ENCODE assay signal across 10 cellular contexts in the genomic region with DNA sequence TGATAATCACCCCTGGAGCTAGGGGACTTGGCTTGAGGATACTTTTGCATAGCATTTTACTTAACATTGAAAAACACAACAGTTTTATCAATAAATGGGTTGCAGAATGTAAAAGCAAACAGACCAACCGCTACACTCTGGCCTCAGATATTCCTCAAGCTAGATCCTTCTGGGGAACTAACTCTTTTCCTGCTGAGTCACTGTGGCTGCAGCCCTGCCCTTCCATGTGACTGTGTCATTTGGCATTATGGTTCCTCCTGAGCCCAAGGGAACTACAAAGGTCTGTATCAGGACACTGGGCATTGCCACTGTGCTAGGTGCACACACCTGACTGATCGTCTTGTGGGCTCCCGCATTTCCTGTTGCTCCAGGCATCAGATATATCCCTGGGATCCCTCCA. TPM values are rescaled to one million over a fixed set of nuclear protein-coding genes. Genes with fewer than 3 reads are reported as not detected.
A peak's percentile ranks its signal among the peaks of the same experiment; 100 is the strongest.
DNase-seq lines count a peak whose midpoint lies in the region; ATAC-seq and TF ChIP-seq lines count a peak whose summit lies in the region.
"Had no signal": no experiment of that assay in that cellular context is flagged by ENCODE, and none has a peak within 500 bp of the region (broad histone marks: within the 10 kb centered on the region; RNA-seq: fewer than 3 reads in every experiment).

No MANE protein-coding gene starts in this region.

- 78 to 93% methylated on average over 3 of the region's 3 CpGs for WGBS in heart right ventricle, 2 donors
- WGBS in sigmoid colon, 2 donors, result 68 to 71% methylated on average over 3 of the region's 3 CpGs

- TF ChIP-seq EP300 in sigmoid colon (IDR thresholded peaks at IDR 0.05), result no peak

- CTCF ChIA-PET in activated CD4-positive, alpha-beta T cell treated with anti-CD3 and anti-CD28 coated beads, Interleukin-2, amount 10 ng/mL, durations not matched to agents 7 days and 5 days (lab: Charles Lee), result interaction anchor here (1.2 kb wide), 1 partner anchor 29 kb away, joined by 3 read pairs; no protein-coding TSS in a partner anchor

- intact Hi-C loops in heart right ventricle (cut with DNase I), result no loop called here
- intact Hi-C loops in sigmoid colon (cut with DNase I), result no loop called here

- TF ChIP-seq CTCF in heart right ventricle (IDR thresholded peaks at IDR 0.05) (no peak), sigmoid colon (IDR thresholded peaks at IDR 0.05) (no peak)

- H3K27ac Mint-ChIP-seq in activated CD4-positive, alpha-beta T cell treated with anti-CD3 and anti-CD28 coated beads, Interleukin-2, amount 10 ng/mL, durations not matched to agents 7 days and 5 days, result no peak overlapping the region
- H3K27ac Mint-ChIP-seq: nephron had no signal

- H3K27ac ChIP-seq in heart right ventricle (no peak overlapping the region), sigmoid colon (no peak overlapping the region)
- H3K27ac ChIP-seq: SJCRH30 had no signal

- H3K4me1 Mint-ChIP-seq in activated CD4-positive, alpha-beta T cell treated with anti-CD3 and anti-CD28 coated beads, Interleukin-2, amount 10 ng/mL, durations not matched to agents 7 days and 5 days, result no peaks in the 10 kb centered on the region
- H3K4me1 Mint-ChIP-seq: nephron had no signal

- H3K36me3 ChIP-seq in heart right ventricle (no peaks in the 10 kb centered on the region), sigmoid colon (no peaks in the 10 kb centered on the region)
- H3K36me3 ChIP-seq: SJCRH30 had no signal

- H3K4me1 ChIP-seq in heart right ventricle (peaks cover 0 to 19% (median 0%) of the 10 kb centered on the region in 9 donors), sigmoid colon (no peaks in the 10 kb centered on the region)
- H3K4me1 ChIP-seq: SJCRH30 had no signal

- peaks cover 2% of the 10 kb centered on the region for H3K27me3 Mint-ChIP-seq in activated CD4-positive, alpha-beta T cell treated with anti-CD3 and anti-CD28 coated beads, Interleukin-2, amount 10 ng/mL, durations not matched to agents 7 days and 5 days

- POLR2A ChIA-PET in activated CD4-positive, alpha-beta T cell treated with anti-CD3 and anti-CD28 coated beads, Interleukin-2, amount 10 ng/mL, durations not matched to agents 7 days and 5 days (lab: Charles Lee), result no interaction called here

- no peak overlapping the region for H3K4me3 ChIP-seq in heart right ventricle
- no peak overlapping the region for H3K4me3 ChIP-seq in sigmoid colon
- H3K4me3 ChIP-seq: SJCRH30 had no signal

- H3K4me3 Mint-ChIP-seq in activated CD4-positive, alpha-beta T cell treated with anti-CD3 and anti-CD28 coated beads, Interleukin-2, amount 10 ng/mL, durations not matched to agents 7 days and 5 days, result no peak overlapping the region
- H3K4me3 Mint-ChIP-seq: nephron had no signal

- DNase-seq in HS-27A (ENCODE audit: low read depth), result peak; percentile 55
- peak; percentile 64 for DNase-seq in UCSD-AML1 (lab: John Stamatoyannopoulos, UW; ENCODE audit: unreplicated experiment)
- DNase-seq in heart right ventricle, result no peak
- DNase-seq in stromal cell of bone marrow (ENCODE audit: low read depth), result peak; percentile 44
- no peak for DNase-seq in sigmoid colon
- DNase-seq in activated CD4-positive, alpha-beta T cell treated with anti-CD3 and anti-CD28 coated beads, Interleukin-2, amount 10 ng/mL, durations not matched to agents 7 days and 5 days, result no peak
- DNase-seq in stimulated activated CD4-positive, alpha-beta T cell treated with anti-CD3 and anti-CD28 coated beads, Interleukin-4, amount 100 ng/mL, for 1 hour, result no peak
- DNase-seq: SJCRH30 had no signal

- no peaks in the 10 kb centered on the region for H3K36me3 Mint-ChIP-seq in activated CD4-positive, alpha-beta T cell treated with anti-CD3 and anti-CD28 coated beads, Interleukin-2, amount 10 ng/mL, durations not matched to agents 7 days and 5 days (ENCODE audit: low read depth)

- no peaks in the 10 kb centered on the region for H3K9me3 Mint-ChIP-seq in activated CD4-positive, alpha-beta T cell treated with anti-CD3 and anti-CD28 coated beads, Interleukin-2, amount 10 ng/mL, durations not matched to agents 7 days and 5 days
- H3K9me3 Mint-ChIP-seq: nephron had no signal

- no peaks in the 10 kb centered on the region for H3K9me3 ChIP-seq in heart right ventricle
- H3K9me3 ChIP-seq in sigmoid colon, result no peaks in the 10 kb centered on the region
- H3K9me3 ChIP-seq: SJCRH30 had no signal

- ATAC-seq in heart right ventricle (peak in 5 of 8 donors; percentile 42 to 80 (median 63)), GM18861 (IDR thresholded peaks at IDR 0.05; ENCODE audit: unreplicated experiment) (no peak)

- no peak for TF ChIP-seq POLR2A in sigmoid colon (IDR thresholded peaks at IDR 0.05)

- H3K27me3 ChIP-seq in heart right ventricle, result no peaks in the 10 kb centered on the region
- H3K27me3 ChIP-seq in sigmoid colon, result no peaks in the 10 kb centered on the region
- H3K27me3 ChIP-seq: SJCRH30 had no signal

RNA-seq across cellular contexts. Expression of a gene that starts 56.6 kb away (rescaled TPM):
- total RNA-seq in heart right ventricle (1 to 10 TPM in 6 of 10 donors, under 1 TPM in 4; 0.31 to 2.9 (median 1.6) TPM), sigmoid colon (under 1 TPM; 0.16 to 0.81 (median 0.63) TPM)
- polyA plus RNA-seq in heart right ventricle (under 1 TPM; 0.22 to 0.84 TPM), sigmoid colon (1 to 10 TPM in 1 of 3 donors, under 1 TPM in 1, not detected in 1; 0.60 to 3.6 TPM)
- total RNA-seq in activated CD4-positive, alpha-beta T cell treated with anti-CD3 and anti-CD28 coated beads, Interleukin-2, amount 10 ng/mL, durations not matched to agents 7 days and 5 days, result 10 to 100 TPM; 14.8 to 16.7 TPM

Comparison
In these comparisons a context has a peak if more than half of its experiments do, and no peak if none do; other contexts are left out.
1. DNase-seq: peak in HS-27A (single experiment), UCSD-AML1 (single experiment) and stromal cell of bone marrow (single experiment); none in heart right ventricle (0 of 2), sigmoid colon (single experiment), activated CD4-positive, alpha-beta T cell treated with anti-CD3 and anti-CD28 coated beads, Interleukin-2, amount 10 ng/mL, durations not matched to agents 7 days and 5 days (single experiment) and stimulated activated CD4-positive, alpha-beta T cell treated with anti-CD3 and anti-CD28 coated beads, Interleukin-4, amount 100 ng/mL, for 1 hour (single experiment).
2. RNA of a gene that starts 56.6 kb away (total RNA-seq): 14.8 to 16.7 TPM in activated CD4-positive, alpha-beta T cell treated with anti-CD3 and anti-CD28 coated beads, Interleukin-2, amount 10 ng/mL, durations not matched to agents 7 days and 5 days; 0.31 to 2.9 TPM in heart right ventricle and 0.16 to 0.81 TPM in sigmoid colon; every median in the first group is over 4 times any median in the second.